In genomic region chr1:26130695-26131094, GRCh38 we compare ENCODE assay signal across 28 cellular contexts. TPM values are rescaled to one million over a fixed set of nuclear protein-coding genes. Genes with fewer than 3 reads are reported as not detected.
"Had no signal": no experiment of that assay in that cellular context is flagged by ENCODE, and none has a peak within 500 bp of the region (broad histone marks: within the 10 kb centered on the region; RNA-seq: fewer than 3 reads in every experiment).

No MANE protein-coding gene starts in this region.

- DNase-seq: IMR-90, Kasumi-1, MV-4-11, NCI-H1048, NCI-H1105, NCI-H1417, NCI-H1436 treated with DMSO at 0.1 percent for 48 hours, NCI-H1694, NCI-H187 treated with DMSO at 0.1 percent for 48 hours, NCI-H2029 treated with DMSO at 0.1 percent for 48 hours, NCI-H2171 treated with DMSO at 0.1 percent for 48 hours, NCI-H345, NCI-H446 treated with DMSO at 0.1 percent for 48 hours, NCI-H510A treated with DMSO at 0.1 percent for 48 hours, NCI-H526, NCI-H82, PC-9, Peyer's patch, SHP77 treated with DMSO at 0.1 percent for 48 hours, SJCRH30, T-helper 1 cell had no signal

- ATAC-seq: HepG2, Right ventricle myocardium inferior, SK-N-SH treated with all-trans-retinoic acid at 6 μM for 48 hours had no signal

RNA-seq across cellular contexts. Expression of gene FAM110D, which starts 28.2 kb away (rescaled TPM):
- total RNA-seq: HepG2, IMR-90, MCF 10A, PC-9, RPMI7951 had no signal

RNA-seq across cellular contexts. Expression of gene C1orf232, which starts 38.1 kb away (rescaled TPM):
- total RNA-seq: HepG2, HT1080, IMR-90, MCF 10A, OCI-LY7, PC-9, Peyer's patch, Right ventricle myocardium inferior, RPMI7951 had no signal

RNA-seq across cellular contexts. Expression of gene ZNF593OS, which starts 40.9 kb away (rescaled TPM):
- total RNA-seq: HepG2, HT1080, IMR-90, MCF 10A, OCI-LY7, PC-9, Peyer's patch, Right ventricle myocardium inferior, RPMI7951, SJCRH30 had no signal
